25 cellular contexts compared by ENCODE assay signal in the genomic region with DNA sequence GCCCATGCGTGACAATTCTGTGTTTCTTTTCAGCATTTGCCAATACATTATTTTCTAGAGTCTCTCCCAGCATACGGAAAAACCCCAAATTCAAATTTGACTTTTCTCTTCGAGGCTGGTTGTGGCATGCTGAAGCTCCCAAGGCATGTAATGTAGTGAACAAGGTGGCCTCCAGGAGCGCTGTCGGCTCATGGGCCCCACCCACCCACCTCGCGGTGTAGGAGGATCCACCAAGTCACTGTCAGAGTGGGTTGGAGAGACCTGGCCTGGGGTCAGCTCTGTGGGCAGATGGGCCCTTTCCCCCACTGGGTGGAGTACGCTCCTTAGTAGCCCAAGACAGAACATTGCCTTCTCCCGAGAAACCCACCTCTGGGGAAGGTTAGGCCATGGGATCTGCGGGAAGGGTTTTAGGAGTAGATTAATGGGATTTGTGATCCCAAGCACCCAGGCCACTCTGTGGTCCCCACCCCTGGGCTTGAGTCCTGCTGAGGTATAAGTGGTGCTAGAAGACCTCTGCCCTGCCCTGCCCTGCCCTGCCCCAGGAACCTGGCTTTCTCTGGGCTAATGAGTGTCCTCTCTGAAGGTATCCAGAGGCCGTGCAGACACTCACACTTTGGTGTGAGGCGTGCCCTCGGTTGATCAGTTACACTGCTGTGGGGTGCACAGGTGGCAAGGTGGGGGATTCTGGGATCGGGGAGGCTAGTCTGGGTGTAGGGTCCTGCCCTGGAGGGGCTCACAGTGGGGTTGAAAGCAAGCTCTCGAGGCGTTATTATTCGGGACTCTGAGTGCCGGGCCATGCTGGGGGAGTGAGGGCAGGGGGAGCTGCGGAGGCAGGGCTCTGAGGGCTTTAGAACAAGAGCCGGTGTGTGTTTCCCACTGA.
A peak's percentile ranks its signal among the peaks of the same experiment; 100 is the strongest.
DNase-seq lines count a peak whose midpoint lies in the region; ATAC-seq and TF ChIP-seq lines count a peak whose summit lies in the region.
"Had no signal": no experiment of that assay in that cellular context is flagged by ENCODE, and none has a peak within 500 bp of the region (broad histone marks: within the 10 kb centered on the region; RNA-seq: fewer than 3 reads in every experiment).

No MANE protein-coding gene starts in this region.

- no peak overlapping the region for H3K4me3 Mint-ChIP-seq in WTC11
- no peak overlapping the region for H3K4me3 Mint-ChIP-seq in stimulated activated memory B cell treated with anti-CD40 and anti-IgM and Interleukin-4, amounts not matched to agents 10 μg/mL and 1 μg/mL and 100 μg/mL, for 72 hours
- no peak overlapping the region for H3K4me3 Mint-ChIP-seq in effector memory CD8-positive, alpha-beta T cell
- H3K4me3 Mint-ChIP-seq: activated CD8-positive, alpha-beta memory T cell treated with anti-CD3 and anti-CD28 coated beads, Interleukin-2, amount 10 ng/mL, durations not matched to agents 7 days and 5 days; dendritic cell treated with granulocyte-macrophage colony-stimulating factor and Interleukin-4, amounts not matched to agents 40 ng/mL and 50 ng/mL, for 4 days had no signal

- ATAC-seq in WTC11 = peak; percentile 85
- peak; percentile 10 for ATAC-seq in stimulated activated memory B cell treated with anti-CD40 and anti-IgM and Interleukin-4, amounts not matched to agents 10 μg/mL and 1 μg/mL and 100 μg/mL, for 72 hours
- ATAC-seq in effector memory CD8-positive, alpha-beta T cell (replicated peaks) = no peak
- ATAC-seq: activated CD8-positive, alpha-beta memory T cell treated with anti-CD3 and anti-CD28 coated beads, Interleukin-2, amount 10 ng/mL, durations not matched to agents 7 days and 5 days; esophagus mucosa had no signal

- POLR2A ChIA-PET in WTC11 (lab: Charles Lee) = no interaction called here

- no peaks in the 10 kb centered on the region for H3K27me3 ChIP-seq in MG63
- H3K27me3 ChIP-seq: BE2C, Peyer's patch, suprapubic skin had no signal

- H3K9me3 ChIP-seq in MG63 = no peaks in the 10 kb centered on the region
- H3K9me3 ChIP-seq: BE2C, Peyer's patch, suprapubic skin had no signal

- H3K27me3 Mint-ChIP-seq in WTC11 (ENCODE audit: low read depth) = no peaks in the 10 kb centered on the region
- peaks cover 31% of the 10 kb centered on the region for H3K27me3 Mint-ChIP-seq in stimulated activated memory B cell treated with anti-CD40 and anti-IgM and Interleukin-4, amounts not matched to agents 10 μg/mL and 1 μg/mL and 100 μg/mL, for 72 hours
- no peaks in the 10 kb centered on the region for H3K27me3 Mint-ChIP-seq in effector memory CD8-positive, alpha-beta T cell
- H3K27me3 Mint-ChIP-seq: activated CD8-positive, alpha-beta memory T cell treated with anti-CD3 and anti-CD28 coated beads, Interleukin-2, amount 10 ng/mL, durations not matched to agents 7 days and 5 days had no signal

- H3K36me3 ChIP-seq in MG63 = no peaks in the 10 kb centered on the region
- H3K36me3 ChIP-seq: BE2C, Peyer's patch, suprapubic skin had no signal

- CTCF ChIA-PET in WTC11 (lab: Charles Lee) = interaction anchor here (0.6 to 3.2 kb wide), 23 partner anchors 8 to 156 kb away, joined by 3 to 57 read pairs (median 4); no protein-coding TSS in a partner anchor

- H3K36me3 Mint-ChIP-seq in WTC11 = no peaks in the 10 kb centered on the region
- H3K36me3 Mint-ChIP-seq in stimulated activated memory B cell treated with anti-CD40 and anti-IgM and Interleukin-4, amounts not matched to agents 10 μg/mL and 1 μg/mL and 100 μg/mL, for 72 hours = no peaks in the 10 kb centered on the region
- H3K36me3 Mint-ChIP-seq in effector memory CD8-positive, alpha-beta T cell (ENCODE audit: insufficient read depth) = peaks cover 10% of the 10 kb centered on the region
- H3K36me3 Mint-ChIP-seq: activated CD8-positive, alpha-beta memory T cell treated with anti-CD3 and anti-CD28 coated beads, Interleukin-2, amount 10 ng/mL, durations not matched to agents 7 days and 5 days had no signal

- H3K4me3 ChIP-seq in MG63 = no peak overlapping the region
- H3K4me3 ChIP-seq: Peyer's patch, smooth muscle cell, suprapubic skin had no signal

- H3K27ac Mint-ChIP-seq in WTC11 = no peak overlapping the region
- no peak overlapping the region for H3K27ac Mint-ChIP-seq in stimulated activated memory B cell treated with anti-CD40 and anti-IgM and Interleukin-4, amounts not matched to agents 10 μg/mL and 1 μg/mL and 100 μg/mL, for 72 hours
- peak overlapping the region in 1 of 2 donors; percentile 86 for H3K27ac Mint-ChIP-seq in effector memory CD8-positive, alpha-beta T cell
- H3K27ac Mint-ChIP-seq: activated CD8-positive, alpha-beta memory T cell treated with anti-CD3 and anti-CD28 coated beads, Interleukin-2, amount 10 ng/mL, durations not matched to agents 7 days and 5 days; dendritic cell treated with granulocyte-macrophage colony-stimulating factor and Interleukin-4, amounts not matched to agents 40 ng/mL and 50 ng/mL, for 4 days had no signal

- H3K9me3 Mint-ChIP-seq in WTC11 = no peaks in the 10 kb centered on the region
- peaks cover 4% of the 10 kb centered on the region for H3K9me3 Mint-ChIP-seq in stimulated activated memory B cell treated with anti-CD40 and anti-IgM and Interleukin-4, amounts not matched to agents 10 μg/mL and 1 μg/mL and 100 μg/mL, for 72 hours
- H3K9me3 Mint-ChIP-seq in effector memory CD8-positive, alpha-beta T cell = no peaks in the 10 kb centered on the region
- H3K9me3 Mint-ChIP-seq: dendritic cell treated with granulocyte-macrophage colony-stimulating factor and Interleukin-4, amounts not matched to agents 40 ng/mL and 50 ng/mL, for 4 days had no signal

- DNase-seq in NCI-H82 (lab: John Stamatoyannopoulos, UW) = peak; percentile 30
- no peak for DNase-seq in NCI-H82 treated with DMSO at 0.1 percent for 48 hours (lab: John Stamatoyannopoulos, UW; ENCODE audit: unreplicated experiment)
- peak; percentile 52 for DNase-seq in WTC11 (ENCODE audit: low spot score)
- DNase-seq in iPS-NIHi11 (ENCODE audit: low spot score) = peak; percentile 55
- DNase-seq in effector memory CD8-positive, alpha-beta T cell = no peak
- DNase-seq in MG63 = no peak
- DNase-seq in cerebellum (ENCODE audit: low spot score) = no peak
- DNase-seq: 8988T; activated CD4-positive, alpha-beta T cell treated with anti-CD3 and anti-CD28 coated beads for 1 hour; activated CD8-positive, alpha-beta memory T cell treated with anti-CD3 and anti-CD28 coated beads, Interleukin-2, amount 10 ng/mL, durations not matched to agents 7 days and 5 days; activated effector memory CD4-positive, alpha-beta T cell treated with Interleukin-2 at 50 U/mL for 16 hours; anterior cingulate cortex; BE2C; Calu3; EL; NCI-H1694 treated with DMSO at 0.1 percent for 48 hours; NCI-H774; Peyer's patch; stimulated activated CD4-positive, alpha-beta T cell treated with anti-CD3 and anti-CD28 coated beads, Interleukin-4, amount 100 ng/mL, for 4 hours; T1000 had no signal

- peaks cover 13% of the 10 kb centered on the region for H3K4me1 Mint-ChIP-seq in WTC11
- no peaks in the 10 kb centered on the region for H3K4me1 Mint-ChIP-seq in stimulated activated memory B cell treated with anti-CD40 and anti-IgM and Interleukin-4, amounts not matched to agents 10 μg/mL and 1 μg/mL and 100 μg/mL, for 72 hours
- H3K4me1 Mint-ChIP-seq in effector memory CD8-positive, alpha-beta T cell (ENCODE audit: low read depth in 2 of 2) = peaks cover 17 to 28% of the 10 kb centered on the region in 2 donors

- peak; percentile 37 for TF ChIP-seq CTCF in WTC11 (IDR thresholded peaks at IDR 0.05)

TF ChIP-seq in WTC11, 78 proteins besides CTCF, POLR2A, EP300 and RAD21:
- TF ChIP-seq ELF4 (CRISPR knock-in tag; IDR thresholded peaks at IDR 0.05; ENCODE audit: low read depth) = no peak
- no peak for TF ChIP-seq JAZF1 (CRISPR knock-in tag; IDR thresholded peaks at IDR 0.05)
- TF ChIP-seq NR1H2 (CRISPR knock-in tag; IDR thresholded peaks at IDR 0.05) = no peak
- TF ChIP-seq TEAD1 (CRISPR knock-in tag; IDR thresholded peaks at IDR 0.05) = no peak
- TF ChIP-seq, protein P1, sequence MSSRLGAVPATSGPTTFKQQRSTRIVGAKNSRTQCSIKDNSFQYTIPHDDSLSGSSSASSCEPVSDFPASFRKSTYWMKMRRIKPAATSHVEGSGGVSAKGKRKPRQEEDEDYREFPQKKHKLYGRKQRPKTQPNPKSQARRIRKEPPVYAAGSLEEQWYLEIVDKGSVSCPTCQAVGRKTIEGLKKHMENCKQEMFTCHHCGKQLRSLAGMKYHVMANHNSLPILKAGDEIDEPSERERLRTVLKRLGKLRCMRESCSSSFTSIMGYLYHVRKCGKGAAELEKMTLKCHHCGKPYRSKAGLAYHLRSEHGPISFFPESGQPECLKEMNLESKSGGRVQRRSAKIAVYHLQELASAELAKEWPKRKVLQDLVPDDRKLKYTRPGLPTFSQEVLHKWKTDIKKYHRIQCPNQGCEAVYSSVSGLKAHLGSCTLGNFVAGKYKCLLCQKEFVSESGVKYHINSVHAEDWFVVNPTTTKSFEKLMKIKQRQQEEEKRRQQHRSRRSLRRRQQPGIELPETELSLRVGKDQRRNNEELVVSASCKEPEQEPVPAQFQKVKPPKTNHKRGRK (CRISPR knock-in tag; IDR thresholded peaks at IDR 0.05; ENCODE audit: borderline replicate concordance) = no peak
- no peak for TF ChIP-seq ZNF263 (CRISPR knock-in tag; IDR thresholded peaks at IDR 0.05; ENCODE audit: low read depth)
- no peak for TF ChIP-seq ZNF138 (CRISPR knock-in tag; conservative IDR thresholded peaks at IDR 0.05)

Comparison
In these comparisons a context has a peak if more than half of its experiments do, and no peak if none do; other contexts are left out.
1. DNase-seq: peak in NCI-H82 (single experiment), WTC11 (single experiment) and iPS-NIHi11 (single experiment); none in NCI-H82 treated with DMSO at 0.1 percent for 48 hours (single experiment), effector memory CD8-positive, alpha-beta T cell (0 of 3), MG63 (single experiment) and cerebellum (single experiment).